Comparison of ENCODE assay signal across 14 cellular contexts in genomic region chr20:34072076-34072475, GRCh38. TPM values are rescaled to one million over a fixed set of nuclear protein-coding genes. Genes with fewer than 3 reads are reported as not detected.
DNase-seq lines count a peak whose midpoint lies in the region; ATAC-seq lines count a peak whose summit lies in the region.
"Had no signal": no experiment of that assay in that cellular context is flagged by ENCODE, and none has a peak within 500 bp of the region (broad histone marks: within the 10 kb centered on the region; RNA-seq: fewer than 3 reads in every experiment).

No MANE protein-coding gene starts in this region.

- no peak for ATAC-seq in activated T-cell treated with anti-CD3 and anti-CD28 coated beads, Interleukin-2, amount 50 U/mL, for 72 hours (replicated peaks in 1 of 2)
- no peak for ATAC-seq in T-helper 17 cell
- ATAC-seq in effector memory CD8-positive, alpha-beta T cell (replicated peaks) = no peak
- ATAC-seq: GM23338, HCT116 had no signal

- H3K9me3 ChIP-seq in T-helper 17 cell (ENCODE audit: control insufficient read depth, low read length, poor library complexity, severe bottlenecking) = no peaks in the 10 kb centered on the region
- H3K9me3 ChIP-seq: Caco-2 had no signal

- no peaks in the 10 kb centered on the region for H3K27me3 Mint-ChIP-seq in activated T-cell treated with anti-CD3 and anti-CD28 coated beads, Interleukin-2, amount 50 U/mL, for 24 hours
- H3K27me3 Mint-ChIP-seq in activated T-cell treated with anti-CD3 and anti-CD28 coated beads, Interleukin-2, amount 50 U/mL, for 72 hours (ENCODE audit: low read depth) = no peaks in the 10 kb centered on the region
- no peaks in the 10 kb centered on the region for H3K27me3 Mint-ChIP-seq in T-helper 17 cell
- H3K27me3 Mint-ChIP-seq in effector memory CD8-positive, alpha-beta T cell = no peaks in the 10 kb centered on the region
- H3K27me3 Mint-ChIP-seq: CD4-positive, alpha-beta memory T cell had no signal

- H3K4me1 Mint-ChIP-seq in activated T-cell treated with anti-CD3 and anti-CD28 coated beads, Interleukin-2, amount 50 U/mL, for 24 hours (ENCODE audit: low read depth) = peaks cover 51% of the 10 kb centered on the region
- peaks cover 35% of the 10 kb centered on the region for H3K4me1 Mint-ChIP-seq in activated T-cell treated with anti-CD3 and anti-CD28 coated beads, Interleukin-2, amount 50 U/mL, for 72 hours (ENCODE audit: low read depth)
- peaks cover 29% of the 10 kb centered on the region for H3K4me1 Mint-ChIP-seq in T-helper 17 cell
- peaks cover 25 to 26% of the 10 kb centered on the region in 2 donors for H3K4me1 Mint-ChIP-seq in effector memory CD8-positive, alpha-beta T cell (ENCODE audit: low read depth in 2 of 2)

- H3K9me3 Mint-ChIP-seq in activated T-cell treated with anti-CD3 and anti-CD28 coated beads, Interleukin-2, amount 50 U/mL, for 24 hours = no peaks in the 10 kb centered on the region
- no peaks in the 10 kb centered on the region for H3K9me3 Mint-ChIP-seq in activated T-cell treated with anti-CD3 and anti-CD28 coated beads, Interleukin-2, amount 50 U/mL, for 72 hours
- no peaks in the 10 kb centered on the region for H3K9me3 Mint-ChIP-seq in effector memory CD8-positive, alpha-beta T cell
- H3K9me3 Mint-ChIP-seq: GM23338, H9 had no signal

- no peak overlapping the region for H3K4me3 Mint-ChIP-seq in activated T-cell treated with anti-CD3 and anti-CD28 coated beads, Interleukin-2, amount 50 U/mL, for 24 hours
- H3K4me3 Mint-ChIP-seq in activated T-cell treated with anti-CD3 and anti-CD28 coated beads, Interleukin-2, amount 50 U/mL, for 72 hours = no peak overlapping the region
- H3K4me3 Mint-ChIP-seq in T-helper 17 cell = no peak overlapping the region
- H3K4me3 Mint-ChIP-seq in effector memory CD8-positive, alpha-beta T cell = no peak overlapping the region
- H3K4me3 Mint-ChIP-seq: CD4-positive, alpha-beta memory T cell; GM23338; H9 had no signal

- H3K36me3 Mint-ChIP-seq in activated T-cell treated with anti-CD3 and anti-CD28 coated beads, Interleukin-2, amount 50 U/mL, for 24 hours (ENCODE audit: low read depth) = peaks cover 56% of the 10 kb centered on the region
- H3K36me3 Mint-ChIP-seq in activated T-cell treated with anti-CD3 and anti-CD28 coated beads, Interleukin-2, amount 50 U/mL, for 72 hours (ENCODE audit: insufficient read depth in 2 of 2) = peaks cover 0 to 4% of the 10 kb centered on the region in 2 donors
- peaks cover 2% of the 10 kb centered on the region for H3K36me3 Mint-ChIP-seq in T-helper 17 cell (ENCODE audit: low read depth)
- peaks cover 32% of the 10 kb centered on the region for H3K36me3 Mint-ChIP-seq in effector memory CD8-positive, alpha-beta T cell (ENCODE audit: insufficient read depth)

- peak overlapping the region; percentile 56 for H3K27ac Mint-ChIP-seq in activated T-cell treated with anti-CD3 and anti-CD28 coated beads, Interleukin-2, amount 50 U/mL, for 24 hours
- no peak overlapping the region for H3K27ac Mint-ChIP-seq in activated T-cell treated with anti-CD3 and anti-CD28 coated beads, Interleukin-2, amount 50 U/mL, for 72 hours
- peak overlapping the region; percentile 53 for H3K27ac Mint-ChIP-seq in T-helper 17 cell
- H3K27ac Mint-ChIP-seq in effector memory CD8-positive, alpha-beta T cell = peak overlapping the region; percentile 32 to 67
- H3K27ac Mint-ChIP-seq: GM23338 had no signal

- no peak for DNase-seq in activated T-cell treated with anti-CD3 and anti-CD28 coated beads, Interleukin-2, amount 50 U/mL, for 24 hours
- no peak for DNase-seq in activated T-cell treated with anti-CD3 and anti-CD28 coated beads, Interleukin-2, amount 50 U/mL, for 72 hours
- DNase-seq in T-helper 17 cell (no peak), pons (ENCODE audit: low spot score) (no peak), NCI-H2029 (lab: John Stamatoyannopoulos, UW) (no peak)
- DNase-seq in effector memory CD8-positive, alpha-beta T cell = no peak
- DNase-seq: C1 segment of cervical spinal cord; CD4-positive, alpha-beta memory T cell; DMS153; DND-41; H9 had no signal

RNA-seq across cellular contexts. Expression of gene EIF2S2, which starts 40.0 kb away (rescaled TPM):
- total RNA-seq in activated T-cell treated with anti-CD3 and anti-CD28 coated beads, Interleukin-2, amount 50 U/mL, for 72 hours = 100 to 1,000 TPM; 158 to 165 TPM
- 10 to 100 TPM; 18.8 to 20.6 TPM for total RNA-seq in T-helper 17 cell

Comparison
In these comparisons a context has a peak if more than half of its experiments do, and no peak if none do; other contexts are left out.
1. RNA of gene EIF2S2, which starts 40.0 kb away (total RNA-seq): 158 to 165 TPM in activated T-cell treated with anti-CD3 and anti-CD28 coated beads, Interleukin-2, amount 50 U/mL, for 72 hours; 18.8 to 20.6 TPM in T-helper 17 cell; every median in the first group is over 4 times any median in the second.